Comparison of ENCODE assay signal across 16 cellular contexts in the genomic region with DNA sequence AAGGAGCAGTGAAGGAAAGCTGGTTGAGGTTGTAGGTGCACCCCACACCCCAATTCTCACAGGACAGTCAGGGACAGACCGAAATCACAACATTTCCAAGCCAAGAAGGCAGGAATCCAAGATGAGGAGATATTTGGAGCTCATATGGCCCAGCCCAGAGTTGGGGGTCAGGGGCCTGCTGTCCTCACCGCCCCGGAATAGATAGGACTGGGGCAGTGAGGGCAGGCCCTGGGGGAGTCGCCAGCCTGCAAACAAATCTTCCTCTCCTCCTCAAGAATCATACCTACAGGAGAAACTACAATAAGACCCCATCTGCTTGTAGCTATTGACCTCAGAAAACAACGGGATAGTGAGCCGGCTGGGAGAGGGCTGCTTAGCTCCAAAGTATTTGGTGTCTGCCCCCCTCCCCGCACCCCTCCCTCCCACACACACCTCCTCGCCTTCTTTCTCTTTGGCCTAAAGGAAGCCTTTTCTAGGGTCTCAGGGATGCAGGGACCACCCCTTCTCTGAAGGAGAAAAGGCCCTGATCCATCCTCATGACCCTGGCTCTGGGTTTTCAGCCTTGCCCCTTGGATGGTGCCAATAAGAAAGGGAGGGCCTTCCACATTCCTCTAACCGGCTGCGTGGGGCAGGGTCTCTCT. TPM values are rescaled to one million over a fixed set of nuclear protein-coding genes. Genes with fewer than 3 reads are reported as not detected.
A peak's percentile ranks its signal among the peaks of the same experiment; 100 is the strongest.
DNase-seq lines count a peak whose midpoint lies in the region; ATAC-seq and TF ChIP-seq lines count a peak whose summit lies in the region.
"Had no signal": no experiment of that assay in that cellular context is flagged by ENCODE, and none has a peak within 500 bp of the region (broad histone marks: within the 10 kb centered on the region; RNA-seq: fewer than 3 reads in every experiment).

No MANE protein-coding gene starts in this region.

- no peaks in the 10 kb centered on the region for H3K9me3 Mint-ChIP-seq in activated naive CD8-positive, alpha-beta T cell (ENCODE audit: low read depth)
- no peaks in the 10 kb centered on the region for H3K9me3 Mint-ChIP-seq in activated naive CD8-positive, alpha-beta T cell treated with anti-CD3 and anti-CD28 coated beads, Interleukin-2, amount 50 U/mL, for 24 hours
- H3K9me3 Mint-ChIP-seq in central memory CD8-positive, alpha-beta T cell = no peaks in the 10 kb centered on the region
- peaks cover 0 to 8% (median 0%) of the 10 kb centered on the region in 11 donors for H3K9me3 Mint-ChIP-seq in naive thymus-derived CD4-positive, alpha-beta T cell
- H3K9me3 Mint-ChIP-seq in stimulated activated effector memory CD8-positive, alpha-beta T cell treated with anti-CD3 and anti-CD28 coated beads, Interleukin-12 subunit alpha, Interleukin-12 subunit beta, amount 100 ng/mL, for 72 hours = no peaks in the 10 kb centered on the region
- peaks cover 0 to 24% (median 19%) of the 10 kb centered on the region in 7 donors for H3K9me3 Mint-ChIP-seq in CD14-positive monocyte

- POLR2A ChIA-PET in naive thymus-derived CD4-positive, alpha-beta T cell (lab: Charles Lee) = no interaction called here

- no peaks in the 10 kb centered on the region for H4K20me1 ChIP-seq in hepatocyte (ENCODE audit: insufficient read depth, poor library complexity, severe bottlenecking)

- no peaks in the 10 kb centered on the region for H3K36me3 Mint-ChIP-seq in activated naive CD8-positive, alpha-beta T cell
- H3K36me3 Mint-ChIP-seq in activated naive CD8-positive, alpha-beta T cell treated with anti-CD3 and anti-CD28 coated beads, Interleukin-2, amount 50 U/mL, for 24 hours (ENCODE audit: low read depth) = peaks cover 2% of the 10 kb centered on the region
- H3K36me3 Mint-ChIP-seq in central memory CD8-positive, alpha-beta T cell (ENCODE audit: insufficient read depth) = peaks cover 2% of the 10 kb centered on the region
- peaks cover 0 to 3% (median 0%) of the 10 kb centered on the region in 5 donors for H3K36me3 Mint-ChIP-seq in naive thymus-derived CD4-positive, alpha-beta T cell
- H3K36me3 Mint-ChIP-seq in stimulated activated effector memory CD8-positive, alpha-beta T cell treated with anti-CD3 and anti-CD28 coated beads, Interleukin-12 subunit alpha, Interleukin-12 subunit beta, amount 100 ng/mL, for 72 hours = no peaks in the 10 kb centered on the region
- H3K36me3 Mint-ChIP-seq in CD14-positive monocyte = peaks cover 2 to 11% of the 10 kb centered on the region in 2 donors

- CTCF ChIA-PET in naive thymus-derived CD4-positive, alpha-beta T cell (lab: Charles Lee) = no interaction called here

- peak overlapping the region; percentile 56 for H3K4me3 Mint-ChIP-seq in activated naive CD8-positive, alpha-beta T cell
- H3K4me3 Mint-ChIP-seq in activated naive CD8-positive, alpha-beta T cell treated with anti-CD3 and anti-CD28 coated beads, Interleukin-2, amount 50 U/mL, for 24 hours = no peak overlapping the region
- peak overlapping the region; percentile 75 for H3K4me3 Mint-ChIP-seq in central memory CD8-positive, alpha-beta T cell
- H3K4me3 Mint-ChIP-seq in naive thymus-derived CD4-positive, alpha-beta T cell = peak overlapping the region in 8 of 10 donors; percentile 10 to 90 (median 68)
- H3K4me3 Mint-ChIP-seq in stimulated activated effector memory CD8-positive, alpha-beta T cell treated with anti-CD3 and anti-CD28 coated beads, Interleukin-12 subunit alpha, Interleukin-12 subunit beta, amount 100 ng/mL, for 72 hours = peak overlapping the region; percentile 69
- H3K4me3 Mint-ChIP-seq in CD14-positive monocyte = peak overlapping the region in 1 of 2 donors; percentile 80

- no peak overlapping the region for H3K4me2 ChIP-seq in hepatocyte

- peaks cover 55% of the 10 kb centered on the region for H3K27me3 Mint-ChIP-seq in activated naive CD8-positive, alpha-beta T cell
- peaks cover 78% of the 10 kb centered on the region for H3K27me3 Mint-ChIP-seq in activated naive CD8-positive, alpha-beta T cell treated with anti-CD3 and anti-CD28 coated beads, Interleukin-2, amount 50 U/mL, for 24 hours
- H3K27me3 Mint-ChIP-seq in central memory CD8-positive, alpha-beta T cell = peaks cover 87% of the 10 kb centered on the region
- peaks cover 81 to 88% (median 84%) of the 10 kb centered on the region in 5 donors for H3K27me3 Mint-ChIP-seq in naive thymus-derived CD4-positive, alpha-beta T cell
- peaks cover 89 to 95% (median 92%) of the 10 kb centered on the region in 3 donors for H3K27me3 Mint-ChIP-seq in CD14-positive monocyte (ENCODE audit: low read depth in 3 of 3)

- peaks cover 15 to 36% of the 10 kb centered on the region in 2 donors for H3K27me3 ChIP-seq in naive thymus-derived CD4-positive, alpha-beta T cell (ENCODE audit: control insufficient read depth in 2 of 2, insufficient read depth in 2 of 2, low read length in 2 of 2)
- H3K27me3 ChIP-seq in HAP-1 (ENCODE audit: low read depth) (no peaks in the 10 kb centered on the region), hepatocyte (peaks cover 95% of the 10 kb centered on the region)

- intact Hi-C loops in naive thymus-derived CD4-positive, alpha-beta T cell (cut with micrococcal nuclease) = no loop called here
- intact Hi-C loops in CD14-positive monocyte (cut with micrococcal nuclease) = no loop called here

- no peaks in the 10 kb centered on the region for H3K36me3 ChIP-seq in naive thymus-derived CD4-positive, alpha-beta T cell (ENCODE audit: control insufficient read depth in 2 of 3, insufficient read depth in 3 of 3, low read length in 3 of 3)
- H3K36me3 ChIP-seq in HAP-1 (replicated peaks) = no peaks in the 10 kb centered on the region
- H3K36me3 ChIP-seq in hepatocyte (replicated peaks; ENCODE audit: insufficient read depth, low read depth) = no peaks in the 10 kb centered on the region
- H3K36me3 ChIP-seq: right lobe of liver had no signal

- H3K79me2 ChIP-seq in hepatocyte = no peaks in the 10 kb centered on the region

- no peak overlapping the region for H3K27ac ChIP-seq in naive thymus-derived CD4-positive, alpha-beta T cell (ENCODE audit: low read depth, low read length)
- H3K27ac ChIP-seq in hepatocyte = no peak overlapping the region
- H3K27ac ChIP-seq: right lobe of liver had no signal

- H3K4me3 ChIP-seq in naive thymus-derived CD4-positive, alpha-beta T cell (ENCODE audit: low read length) = no peak overlapping the region
- H3K4me3 ChIP-seq in HAP-1 = no peak overlapping the region
- no peak overlapping the region for H3K4me3 ChIP-seq in hepatocyte
- H3K4me3 ChIP-seq: right lobe of liver had no signal

- DNase-seq in activated naive CD8-positive, alpha-beta T cell treated with anti-CD3 and anti-CD28 coated beads, Interleukin-2, amount 50 U/mL, for 24 hours = no peak
- DNase-seq in central memory CD8-positive, alpha-beta T cell (ENCODE audit: low spot score in 2 of 2) = no peak
- no peak for DNase-seq in naive thymus-derived CD4-positive, alpha-beta T cell
- DNase-seq in stimulated activated effector memory CD8-positive, alpha-beta T cell treated with anti-CD3 and anti-CD28 coated beads, Interleukin-12 subunit alpha, Interleukin-12 subunit beta, amount 100 ng/mL, for 72 hours (ENCODE audit: low spot score in 2 of 2) = no peak
- no peak for DNase-seq in HAP-1 (ENCODE audit: low spot score in 2 of 2)
- no peak for DNase-seq in hepatocyte (ENCODE audit: low spot score)
- no peak for DNase-seq in CD14-positive monocyte (ENCODE audit: low spot score)
- DNase-seq: ACHN; activated naive CD8-positive, alpha-beta T cell treated with anti-CD3 and anti-CD28 coated beads for 36 hours; IMR-90; left colon; NCI-H1048; stimulated activated naive CD4-positive, alpha-beta T cell had no signal

- H3K4me1 Mint-ChIP-seq in activated naive CD8-positive, alpha-beta T cell (ENCODE audit: low read depth) = peaks cover 42% of the 10 kb centered on the region
- H3K4me1 Mint-ChIP-seq in activated naive CD8-positive, alpha-beta T cell treated with anti-CD3 and anti-CD28 coated beads, Interleukin-2, amount 50 U/mL, for 24 hours = peaks cover 26% of the 10 kb centered on the region
- peaks cover 13% of the 10 kb centered on the region for H3K4me1 Mint-ChIP-seq in central memory CD8-positive, alpha-beta T cell
- H3K4me1 Mint-ChIP-seq in naive thymus-derived CD4-positive, alpha-beta T cell = peaks cover 14 to 67% (median 41%) of the 10 kb centered on the region in 7 donors
- H3K4me1 Mint-ChIP-seq in stimulated activated effector memory CD8-positive, alpha-beta T cell treated with anti-CD3 and anti-CD28 coated beads, Interleukin-12 subunit alpha, Interleukin-12 subunit beta, amount 100 ng/mL, for 72 hours = peaks cover 13% of the 10 kb centered on the region
- peaks cover 31% of the 10 kb centered on the region for H3K4me1 Mint-ChIP-seq in CD14-positive monocyte

- no peak for ATAC-seq in activated naive CD8-positive, alpha-beta T cell treated with anti-CD3 and anti-CD28 coated beads, Interleukin-2, amount 50 U/mL, for 24 hours
- no peak for ATAC-seq in central memory CD8-positive, alpha-beta T cell (replicated peaks; ENCODE audit: extremely low read depth, poor library complexity, severe bottlenecking)
- ATAC-seq in naive thymus-derived CD4-positive, alpha-beta T cell = no peak
- no peak for ATAC-seq in stimulated activated effector memory CD8-positive, alpha-beta T cell treated with anti-CD3 and anti-CD28 coated beads, Interleukin-12 subunit alpha, Interleukin-12 subunit beta, amount 100 ng/mL, for 72 hours
- ATAC-seq: left colon, right lobe of liver had no signal

- WGBS in hepatocyte (ENCODE audit: low lambda C conversion rate, missing lambda C conversion rate) = 26% methylated on average over 9 of the region's 10 CpGs

- H3K27ac Mint-ChIP-seq in activated naive CD8-positive, alpha-beta T cell = peak overlapping the region; percentile 46
- no peak overlapping the region for H3K27ac Mint-ChIP-seq in activated naive CD8-positive, alpha-beta T cell treated with anti-CD3 and anti-CD28 coated beads, Interleukin-2, amount 50 U/mL, for 24 hours
- H3K27ac Mint-ChIP-seq in central memory CD8-positive, alpha-beta T cell (ENCODE audit: low read depth) = no peak overlapping the region
- peak overlapping the region in 1 of 9 donors; percentile 71 for H3K27ac Mint-ChIP-seq in naive thymus-derived CD4-positive, alpha-beta T cell
- H3K27ac Mint-ChIP-seq in stimulated activated effector memory CD8-positive, alpha-beta T cell treated with anti-CD3 and anti-CD28 coated beads, Interleukin-12 subunit alpha, Interleukin-12 subunit beta, amount 100 ng/mL, for 72 hours = no peak overlapping the region
- no peak overlapping the region for H3K27ac Mint-ChIP-seq in CD14-positive monocyte
- H3K27ac Mint-ChIP-seq: activated naive CD8-positive, alpha-beta T cell treated with anti-CD3 and anti-CD28 coated beads for 36 hours had no signal

- H3K4me1 ChIP-seq in naive thymus-derived CD4-positive, alpha-beta T cell (ENCODE audit: control insufficient read depth in 2 of 2, insufficient read depth in 2 of 2, low read length in 2 of 2) = peaks cover 3 to 9% of the 10 kb centered on the region in 2 donors
- H3K4me1 ChIP-seq in HAP-1 = peaks cover 3% of the 10 kb centered on the region; the same call in 1 of the 2 replicates
- H3K4me1 ChIP-seq in hepatocyte (ENCODE audit: insufficient read depth) = peaks cover 20% of the 10 kb centered on the region

- H3K9me3 ChIP-seq in naive thymus-derived CD4-positive, alpha-beta T cell (ENCODE audit: control insufficient read depth in 2 of 3, low read length in 3 of 3) = no peaks in the 10 kb centered on the region
- H3K9me3 ChIP-seq in HAP-1 = peaks cover 3% of the 10 kb centered on the region; the same call in 1 of the 2 replicates
- H3K9me3 ChIP-seq in hepatocyte (ENCODE audit: low read depth) = no peaks in the 10 kb centered on the region
- H3K9me3 ChIP-seq: right lobe of liver had no signal

- H3K9me2 ChIP-seq in hepatocyte (replicated peaks; ENCODE audit: insufficient read depth) = no peaks in the 10 kb centered on the region

- in situ Hi-C loops in HAP-1 (cut with MboI; ENCODE audit: low sequenced_read_pairs) = no loop called here

- TF ChIP-seq CTCF in hepatocyte (IDR thresholded peaks at IDR 0.05; ENCODE audit: poor library complexity) = no peak
- TF ChIP-seq CTCF in CD14-positive monocyte (IDR thresholded peaks at IDR 0.05) = no peak

- H2AFZ ChIP-seq in hepatocyte = no peak overlapping the region

RNA-seq across cellular contexts. Expression of gene EN1, which starts 3.8 kb away (rescaled TPM):
- not detected for total RNA-seq in naive thymus-derived CD4-positive, alpha-beta T cell
- polyA plus RNA-seq in naive thymus-derived CD4-positive, alpha-beta T cell = not detected
- 0.24 and 0.43 TPM in 2 replicates for total RNA-seq in hepatocyte
- polyA plus RNA-seq in hepatocyte = 0.38 and 1.3 TPM in 2 replicates
- not detected for polyA plus RNA-seq in CD14-positive monocyte
- total RNA-seq: activated CD8-positive, alpha-beta memory T cell treated with anti-CD3 and anti-CD28 coated beads for 36 hours; activated naive CD8-positive, alpha-beta T cell treated with anti-CD3 and anti-CD28 coated beads for 36 hours; IMR-90; left colon; right lobe of liver had no signal
- polyA plus RNA-seq: IMR-90 had no signal
